13 cellular contexts compared by ENCODE assay signal in the genomic region with DNA sequence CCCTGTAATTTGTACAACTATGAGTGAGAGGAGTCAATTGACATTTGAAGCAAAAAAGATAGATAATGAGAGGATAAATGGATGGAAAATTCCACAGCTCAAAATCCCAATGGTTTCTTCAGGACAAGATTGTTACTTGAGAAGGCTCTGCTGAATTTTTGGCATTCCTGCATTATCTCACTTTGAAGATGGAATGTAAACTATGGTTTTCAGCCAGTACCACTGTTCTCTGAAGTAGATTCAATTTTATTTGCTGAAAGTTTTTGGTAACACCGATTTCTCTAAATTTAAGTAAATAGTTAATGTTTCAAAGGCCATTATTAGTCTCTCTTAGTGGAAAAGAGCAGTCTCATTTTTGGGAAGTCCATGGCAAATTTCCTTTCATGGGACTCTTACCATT.
A peak's percentile ranks its signal among the peaks of the same experiment; 100 is the strongest.
DNase-seq lines count a peak whose midpoint lies in the region; ATAC-seq and TF ChIP-seq lines count a peak whose summit lies in the region.
"Had no signal": no experiment of that assay in that cellular context is flagged by ENCODE, and none has a peak within 500 bp of the region (broad histone marks: within the 10 kb centered on the region; RNA-seq: fewer than 3 reads in every experiment).

No MANE protein-coding gene starts in this region.

- 26 to 38% methylated on average over 1 of the region's 1 CpG for WGBS in esophagus squamous epithelium, 2 donors

- no peaks in the 10 kb centered on the region for H3K36me3 Mint-ChIP-seq in neural progenitor cell

- no peaks in the 10 kb centered on the region for H4K20me1 ChIP-seq in neural progenitor cell (ENCODE audit: low read depth)

- H3K4me1 ChIP-seq in NT2/D1 (ENCODE audit: insufficient read depth, insufficient read length): no peaks in the 10 kb centered on the region
- H3K4me1 ChIP-seq in esophagus squamous epithelium: peaks cover 5 to 55% (median 37%) of the 10 kb centered on the region in 3 donors
- peaks cover 8% of the 10 kb centered on the region for H3K4me1 ChIP-seq in neural progenitor cell

- H3K4me3 ChIP-seq in NT2/D1 (ENCODE audit: insufficient read length, low read depth) (no peak overlapping the region), esophagus squamous epithelium (no peak overlapping the region), neural progenitor cell (no peak overlapping the region)

- ATAC-seq in HG03520 (IDR thresholded peaks at IDR 0.05; ENCODE audit: unreplicated experiment): no peak
- ATAC-seq in GM18858 (IDR thresholded peaks at IDR 0.05; ENCODE audit: unreplicated experiment): no peak
- ATAC-seq: activated T-cell treated with anti-CD3 and anti-CD28 coated beads, Interleukin-2, amount 50 U/mL, for 4 hours had no signal

- H3K27ac Mint-ChIP-seq in neural progenitor cell: no peak overlapping the region

- no peak overlapping the region for H3K4me3 Mint-ChIP-seq in neural progenitor cell
- H3K4me3 Mint-ChIP-seq: activated T-cell treated with anti-CD3 and anti-CD28 coated beads, Interleukin-2, amount 50 U/mL, for 4 hours had no signal

- H3K79me2 ChIP-seq in neural progenitor cell (ENCODE audit: low read depth): no peaks in the 10 kb centered on the region

- no peak for TF ChIP-seq POLR2A in esophagus squamous epithelium (IDR thresholded peaks at IDR 0.05)

- H3K4me2 ChIP-seq in neural progenitor cell: peak overlapping the region; percentile 4

- no peaks in the 10 kb centered on the region for H3K9me3 Mint-ChIP-seq in neural progenitor cell
- H3K9me3 Mint-ChIP-seq: activated T-cell treated with anti-CD3 and anti-CD28 coated beads, Interleukin-2, amount 50 U/mL, for 4 hours had no signal

- no peaks in the 10 kb centered on the region for H3K36me3 ChIP-seq in NT2/D1 (ENCODE audit: insufficient read depth, insufficient read length, low read length)
- no peaks in the 10 kb centered on the region for H3K36me3 ChIP-seq in esophagus squamous epithelium
- H3K36me3 ChIP-seq in neural progenitor cell: no peaks in the 10 kb centered on the region

- TF ChIP-seq CTCF in esophagus squamous epithelium (IDR thresholded peaks at IDR 0.05) (no peak), neural progenitor cell (IDR thresholded peaks at IDR 0.05) (no peak), GM20000 (IDR thresholded peaks at IDR 0.05; ENCODE audit: extremely low read depth, missing control alignments) (no peak)

- H3K27ac ChIP-seq in esophagus squamous epithelium (peak overlapping the region in 3 of 4 donors; percentile 7 to 74 (median 58)), neural progenitor cell (no peak overlapping the region)

- H3K9ac ChIP-seq in NT2/D1 (ENCODE audit: insufficient read length, low read depth): no peak overlapping the region
- no peak overlapping the region for H3K9ac ChIP-seq in neural progenitor cell

- peak; percentile 69 for DNase-seq in AG20443 (ENCODE audit: low spot score)
- peak; percentile 56 for DNase-seq in NT2/D1 (ENCODE audit: low read depth, low spot score)
- DNase-seq in esophagus squamous epithelium (lab: John Stamatoyannopoulos, UW): no peak
- no peak for DNase-seq in neural progenitor cell (ENCODE audit: low spot score)
- DNase-seq in GM20000 (ENCODE audit: low spot score): no peak
- DNase-seq in NCI-H1092 (lab: John Stamatoyannopoulos, UW): no peak
- DNase-seq: activated T-cell treated with anti-CD3 and anti-CD28 coated beads, Interleukin-2, amount 50 U/mL, for 4 hours; COR-L47; NCI-H1105; occipital lobe; SIG-M5 had no signal

- H3K4me1 Mint-ChIP-seq in neural progenitor cell: peaks cover 5% of the 10 kb centered on the region

- no peaks in the 10 kb centered on the region for H3K27me3 Mint-ChIP-seq in neural progenitor cell (ENCODE audit: insufficient read depth, low read depth)

- H3K27me3 ChIP-seq in NT2/D1 (ENCODE audit: insufficient read depth, insufficient read length): no peaks in the 10 kb centered on the region
- H3K27me3 ChIP-seq in esophagus squamous epithelium: no peaks in the 10 kb centered on the region
- no peaks in the 10 kb centered on the region for H3K27me3 ChIP-seq in neural progenitor cell

- intact Hi-C loops in esophagus squamous epithelium (cut with DNase I): no loop called here

- H2AFZ ChIP-seq in neural progenitor cell (replicated peaks): peak overlapping the region; percentile 11

- H3F3A ChIP-seq in neural progenitor cell (ENCODE audit: low read depth): no peaks in the 10 kb centered on the region

- H3K9me3 ChIP-seq in NT2/D1 (ENCODE audit: insufficient read depth, low read length) (0 out of 2 replicates have a peak, but pooled peaks cover 3% of the 10 kb centered on the region), esophagus squamous epithelium (no peaks in the 10 kb centered on the region), neural progenitor cell (ENCODE audit: low read depth) (no peaks in the 10 kb centered on the region)

Comparison
In these comparisons a context has a peak if more than half of its experiments do, and no peak if none do; other contexts are left out.
1. DNase-seq: peak in AG20443 (single experiment) and NT2/D1 (single experiment); none in esophagus squamous epithelium (single experiment), neural progenitor cell (single experiment), GM20000 (single experiment) and NCI-H1092 (single experiment).